26 cellular contexts compared by ENCODE assay signal in genomic region chr19:48651682-48652046, GRCh38. TPM values are rescaled to one million over a fixed set of nuclear protein-coding genes. Genes with fewer than 3 reads are reported as not detected.
"Had no signal": no experiment of that assay in that cellular context is flagged by ENCODE, and none has a peak within 500 bp of the region (broad histone marks: within the 10 kb centered on the region; RNA-seq: fewer than 3 reads in every experiment).

No MANE protein-coding gene starts in this region.

- H3K36me3 Mint-ChIP-seq: activated CD8-positive, alpha-beta memory T cell treated with anti-CD3 and anti-CD28 coated beads, Interleukin-2, amount 10 ng/mL, durations not matched to agents 7 days and 5 days; brain; mesothelial cell of epicardium; natural killer cell had no signal

- H3K27ac Mint-ChIP-seq: activated CD8-positive, alpha-beta memory T cell treated with anti-CD3 and anti-CD28 coated beads, Interleukin-2, amount 10 ng/mL, durations not matched to agents 7 days and 5 days; activated CD8-positive, alpha-beta T cell treated with anti-CD3 and anti-CD28 coated beads for 36 hours; brain; mesothelial cell of epicardium had no signal

- DNase-seq: activated CD4-positive, alpha-beta T cell treated with anti-CD3 and anti-CD28 coated beads for 48 hours; activated CD4-positive, CD25-positive, alpha-beta regulatory T cell; activated CD8-positive, alpha-beta memory T cell treated with anti-CD3 and anti-CD28 coated beads, Interleukin-2, amount 10 ng/mL, durations not matched to agents 7 days and 5 days; activated CD8-positive, alpha-beta T cell treated with anti-CD3 and anti-CD28 coated beads for 36 hours; activated gamma-delta T cell; activated naive CD4-positive, alpha-beta T cell treated with anti-CD3 and anti-CD28 coated beads, Interleukin-2, amount 50 U/mL, for 16 hours; activated T-cell treated with anti-CD3 and anti-CD28 coated beads for 4 hours; aorta; dorsolateral prefrontal cortex; hippocampal formation; kidney glomerular epithelial cell; left lung; natural killer cell; pancreas; psoas muscle; right cardiac atrium; stimulated activated CD4-positive, alpha-beta T cell treated with anti-CD3 and anti-CD28 coated beads, Interleukin-4, amount 100 ng/mL, for 24 hours; stimulated activated naive CD8-positive, alpha-beta T cell treated with anti-CD3 and anti-CD28 coated beads, Interleukin-15, Interleukin-2, amounts not matched to agents 100 U/mL and 50 U/mL, for 24 hours; T1000; upper lobe of right lung had no signal

- H3K27me3 Mint-ChIP-seq: activated CD8-positive, alpha-beta memory T cell treated with anti-CD3 and anti-CD28 coated beads, Interleukin-2, amount 10 ng/mL, durations not matched to agents 7 days and 5 days; activated CD8-positive, alpha-beta T cell treated with anti-CD3 and anti-CD28 coated beads for 36 hours had no signal

- H3K27ac ChIP-seq: dorsolateral prefrontal cortex, esophagus muscularis mucosa, left lung, pancreas, psoas muscle, upper lobe of right lung had no signal

- H3K9me3 Mint-ChIP-seq: activated CD8-positive, alpha-beta T cell treated with anti-CD3 and anti-CD28 coated beads for 36 hours; mesothelial cell of epicardium; natural killer cell had no signal

- H3K4me3 Mint-ChIP-seq: activated CD8-positive, alpha-beta memory T cell treated with anti-CD3 and anti-CD28 coated beads, Interleukin-2, amount 10 ng/mL, durations not matched to agents 7 days and 5 days; activated CD8-positive, alpha-beta T cell treated with anti-CD3 and anti-CD28 coated beads for 36 hours; brain; mesothelial cell of epicardium; natural killer cell had no signal

- ATAC-seq: activated CD8-positive, alpha-beta memory T cell treated with anti-CD3 and anti-CD28 coated beads, Interleukin-2, amount 10 ng/mL, durations not matched to agents 7 days and 5 days; activated CD8-positive, alpha-beta T cell treated with anti-CD3 and anti-CD28 coated beads for 36 hours; left lung; natural killer cell; pancreas; psoas muscle; stimulated activated naive CD8-positive, alpha-beta T cell treated with anti-CD3 and anti-CD28 coated beads, Interleukin-15, Interleukin-2, amounts not matched to agents 100 U/mL and 50 U/mL, for 24 hours; upper lobe of right lung had no signal

RNA-seq across cellular contexts. Expression of gene NTN5, which starts 21.2 kb away (rescaled TPM):
- total RNA-seq: cardiac septum, frontal cortex, lung microvascular endothelial cell had no signal
